13 cellular contexts compared by ENCODE assay signal in genomic region chr13:99386495-99386894, GRCh38.
DNase-seq lines count a peak whose midpoint lies in the region; ATAC-seq and TF ChIP-seq lines count a peak whose summit lies in the region.
"Had no signal": no experiment of that assay in that cellular context is flagged by ENCODE, and none has a peak within 500 bp of the region (broad histone marks: within the 10 kb centered on the region; RNA-seq: fewer than 3 reads in every experiment).

No MANE protein-coding gene starts in this region.

- H3K56ac ChIP-seq in H9 (ENCODE audit: insufficient read length, low read depth, low read length), result no peak overlapping the region

- no peaks in the 10 kb centered on the region for H3K27me3 Mint-ChIP-seq in activated naive CD4-positive, alpha-beta T cell treated with anti-CD3 and anti-CD28 coated beads for 36 hours (ENCODE audit: low read depth)
- no peaks in the 10 kb centered on the region for H3K27me3 Mint-ChIP-seq in H9 (ENCODE audit: low read depth)
- H3K27me3 Mint-ChIP-seq in activated CD8-positive, alpha-beta T cell treated with anti-CD3 and anti-CD28 coated beads for 36 hours, result no peaks in the 10 kb centered on the region
- H3K27me3 Mint-ChIP-seq: natural killer cell treated with Interleukin-12 subunit alpha and Interleukin-12 subunit beta and Interleukin-15 and Interleukin-18, amount 100 ng/mL, for 72 hours had no signal

- peaks cover 2 to 25% of the 10 kb centered on the region in 2 donors for H3K36me3 ChIP-seq in neuronal stem cell (replicated peaks in 1 of 2; ENCODE audit: control insufficient read depth in 2 of 2, insufficient read depth in 2 of 2, low read length in 2 of 2)

- no peaks in the 10 kb centered on the region for H3K79me2 ChIP-seq in H9 (ENCODE audit: insufficient read depth, low read length)

- H3K27me3 ChIP-seq in H9 (ENCODE audit: insufficient read depth, low read length) (no peaks in the 10 kb centered on the region), neuronal stem cell (ENCODE audit: control insufficient read depth in 3 of 3, insufficient read depth in 3 of 3, low read depth in 1 of 3, low read length in 3 of 3) (no peaks in the 10 kb centered on the region)

- no peak overlapping the region for H2AFZ ChIP-seq in H9 (ENCODE audit: low read length)
- H2AFZ ChIP-seq in neuronal stem cell (ENCODE audit: low read length), result no peak overlapping the region

- H3K27ac Mint-ChIP-seq in activated naive CD4-positive, alpha-beta T cell treated with anti-CD3 and anti-CD28 coated beads for 36 hours, result peak overlapping the region; percentile 43
- H3K27ac Mint-ChIP-seq in activated naive CD4-positive, alpha-beta T cell treated with anti-CD3 and anti-CD28 coated beads, Interleukin-2, amount 50 U/mL, for 72 hours, result no peak overlapping the region
- H3K27ac Mint-ChIP-seq in H9, result no peak overlapping the region; a peak in 1 of 7 replicates
- peak overlapping the region; percentile 13 for H3K27ac Mint-ChIP-seq in activated CD8-positive, alpha-beta T cell treated with anti-CD3 and anti-CD28 coated beads for 36 hours

- H3K4me3 ChIP-seq in neuronal stem cell (ENCODE audit: low read length in 2 of 2), result no peak overlapping the region

- no peak for DNase-seq in activated naive CD4-positive, alpha-beta T cell treated with anti-CD3 and anti-CD28 coated beads for 36 hours
- no peak for DNase-seq in activated naive CD4-positive, alpha-beta T cell treated with anti-CD3 and anti-CD28 coated beads, Interleukin-2, amount 50 U/mL, for 72 hours (ENCODE audit: low spot score in 2 of 2)
- DNase-seq in H9, result peak; percentile 37
- no peak for DNase-seq in activated CD8-positive, alpha-beta T cell treated with anti-CD3 and anti-CD28 coated beads for 36 hours
- no peak for DNase-seq in neuronal stem cell (ENCODE audit: low spot score)
- DNase-seq: central memory CD4-positive, alpha-beta T cell; DMS53; KG1; NCI-H446 treated with DMSO at 0.1 percent for 48 hours had no signal

- no peak overlapping the region for H3T11ph ChIP-seq in H9 (ENCODE audit: low read length)

- no peaks in the 10 kb centered on the region for H3K9me3 Mint-ChIP-seq in activated naive CD4-positive, alpha-beta T cell treated with anti-CD3 and anti-CD28 coated beads for 36 hours
- no peaks in the 10 kb centered on the region for H3K9me3 Mint-ChIP-seq in activated naive CD4-positive, alpha-beta T cell treated with anti-CD3 and anti-CD28 coated beads, Interleukin-2, amount 50 U/mL, for 72 hours
- no peaks in the 10 kb centered on the region for H3K9me3 Mint-ChIP-seq in H9
- H3K9me3 Mint-ChIP-seq in activated CD8-positive, alpha-beta T cell treated with anti-CD3 and anti-CD28 coated beads for 36 hours, result no peaks in the 10 kb centered on the region
- H3K9me3 Mint-ChIP-seq: natural killer cell treated with Interleukin-12 subunit alpha and Interleukin-12 subunit beta and Interleukin-15 and Interleukin-18, amount 100 ng/mL, for 72 hours had no signal

- no peak overlapping the region for H2AK5ac ChIP-seq in H9 (ENCODE audit: insufficient read length, low read length)
- H2AK5ac ChIP-seq in neuronal stem cell (ENCODE audit: low read depth, low read length), result no peak overlapping the region

- H3K9me3 ChIP-seq in H9 (ENCODE audit: control insufficient read depth, low read depth, low read length) (no peaks in the 10 kb centered on the region), neuronal stem cell (replicated peaks in 1 of 2; ENCODE audit: control insufficient read depth in 2 of 2, insufficient read depth in 1 of 2, low read depth in 1 of 2, low read length in 2 of 2) (no peaks in the 10 kb centered on the region)

- CTCF ChIA-PET in activated naive CD4-positive, alpha-beta T cell treated with anti-CD3 and anti-CD28 coated beads for 36 hours (lab: Charles Lee), result interaction anchor here (0.7 to 16.7 kb wide), 25 partner anchors 11 to 213 kb away, joined by 3 to 288 read pairs (median 6); partner anchors contain the start of gene GPR183
- CTCF ChIA-PET in activated CD8-positive, alpha-beta T cell treated with anti-CD3 and anti-CD28 coated beads for 36 hours (lab: Charles Lee), result interaction anchor here (0.6 to 19.3 kb wide), 35 partner anchors 9 to 210 kb away, joined by 3 to 395 read pairs (median 8); partner anchors contain the start of genes GPR183 and UBAC2

- H3K4me1 Mint-ChIP-seq in activated naive CD4-positive, alpha-beta T cell treated with anti-CD3 and anti-CD28 coated beads for 36 hours (ENCODE audit: low read depth), result peaks cover 76% of the 10 kb centered on the region
- H3K4me1 Mint-ChIP-seq in H9, result peaks cover 25 to 28% of the 10 kb centered on the region in 2 experiments
- peaks cover 72% of the 10 kb centered on the region for H3K4me1 Mint-ChIP-seq in activated CD8-positive, alpha-beta T cell treated with anti-CD3 and anti-CD28 coated beads for 36 hours (ENCODE audit: low read depth)

- no peak overlapping the region for H3K4ac ChIP-seq in H9 (ENCODE audit: low read depth, low read length)
- no peak overlapping the region for H3K4ac ChIP-seq in neuronal stem cell (ENCODE audit: low read length)

- H3K79me1 ChIP-seq in H9 (ENCODE audit: insufficient read depth, low read depth, low read length, poor library complexity, severe bottlenecking) (no peaks in the 10 kb centered on the region), neuronal stem cell (ENCODE audit: low read depth, low read length) (no peaks in the 10 kb centered on the region)

- H3K14ac ChIP-seq in H9 (ENCODE audit: insufficient read depth, low read length) (no peak overlapping the region), neuronal stem cell (ENCODE audit: low read length) (no peak overlapping the region)

- no peak overlapping the region for H3K4me2 ChIP-seq in H9 (ENCODE audit: insufficient read depth, insufficient read length, low read length)
- H3K4me2 ChIP-seq in neuronal stem cell (ENCODE audit: insufficient read depth, low read length, poor library complexity, severe bottlenecking), result no peak overlapping the region

- H3K9ac ChIP-seq in H9 (ENCODE audit: extremely low read depth, insufficient read length, low read length) (no peak overlapping the region), neuronal stem cell (ENCODE audit: low read depth, low read length, poor library complexity) (no peak overlapping the region)

- H2BK120ac ChIP-seq in H9 (ENCODE audit: low read depth, low read length, poor library complexity, severe bottlenecking) (no peak overlapping the region), neuronal stem cell (ENCODE audit: low read depth, low read length) (no peak overlapping the region)

- H2BK12ac ChIP-seq in H9 (ENCODE audit: insufficient read length, low read depth, low read length) (no peak overlapping the region), neuronal stem cell (ENCODE audit: low read length) (no peak overlapping the region)

- no peaks in the 10 kb centered on the region; the same call in 1 of the 2 replicates for H3K4me1 ChIP-seq in H9 (ENCODE audit: insufficient read depth, low read length)
- peaks cover 0 to 7% of the 10 kb centered on the region in 2 donors for H3K4me1 ChIP-seq in neuronal stem cell (ENCODE audit: control insufficient read depth in 2 of 2, insufficient read depth in 1 of 2, low read depth in 1 of 2, low read length in 2 of 2)

- H4K20me1 ChIP-seq in H9 (ENCODE audit: control insufficient read depth, insufficient read depth, insufficient read length), result no peaks in the 10 kb centered on the region

- H3K23ac ChIP-seq in H9 (ENCODE audit: insufficient read length, low read depth, low read length), result no peak overlapping the region
- H3K23ac ChIP-seq in neuronal stem cell (ENCODE audit: low read depth, low read length, poor library complexity), result no peak overlapping the region

- H2BK5ac ChIP-seq in H9 (ENCODE audit: insufficient read length, low read length) (no peak overlapping the region), neuronal stem cell (ENCODE audit: low read length) (no peak overlapping the region)

- H3K18ac ChIP-seq in H9 (ENCODE audit: insufficient read length, low read depth, low read length) (no peak overlapping the region), neuronal stem cell (ENCODE audit: low read length) (no peak overlapping the region)

- no peak overlapping the region for H4K5ac ChIP-seq in H9 (ENCODE audit: insufficient read length, low read depth, low read length)

- intact Hi-C loops in activated naive CD4-positive, alpha-beta T cell treated with anti-CD3 and anti-CD28 coated beads for 36 hours (cut with micrococcal nuclease), result no loop called here
- intact Hi-C loops in activated CD8-positive, alpha-beta T cell treated with anti-CD3 and anti-CD28 coated beads for 36 hours (cut with micrococcal nuclease), result no loop called here

- no peak for ATAC-seq in activated naive CD4-positive, alpha-beta T cell treated with anti-CD3 and anti-CD28 coated beads, Interleukin-2, amount 50 U/mL, for 72 hours
- ATAC-seq in activated CD8-positive, alpha-beta T cell treated with anti-CD3 and anti-CD28 coated beads for 36 hours, result no peak
- ATAC-seq in HG02884 (IDR thresholded peaks at IDR 0.05; ENCODE audit: unreplicated experiment) (no peak), HG02885 (IDR thresholded peaks at IDR 0.05; ENCODE audit: poor library complexity, unreplicated experiment) (no peak), GM19455 (IDR thresholded peaks at IDR 0.05; ENCODE audit: unreplicated experiment) (no peak)
- ATAC-seq: natural killer cell treated with Interleukin-12 subunit alpha and Interleukin-12 subunit beta and Interleukin-15 and Interleukin-18, amount 100 ng/mL, for 72 hours had no signal

- WGBS in H9 (ENCODE audit: extremely low coverage, insufficient read length, low lambda C conversion rate), result no CpG with 5 or more reads among the region's 10 CpGs
- no CpG with 5 or more reads among the region's 10 CpGs for WGBS in neuronal stem cell (ENCODE audit: extremely low coverage in 2 of 2, insufficient read length in 2 of 2, insufficient replicate concordance in 1 of 2), 2 donors

- POLR2A ChIA-PET in activated CD8-positive, alpha-beta T cell treated with anti-CD3 and anti-CD28 coated beads for 36 hours (lab: Charles Lee), result interaction anchor here (1.1 to 4.7 kb wide), 3 partner anchors 19 to 49 kb away, joined by 4 to 30 read pairs (median 6); no protein-coding TSS in a partner anchor

- H3K27ac ChIP-seq in H9 (ENCODE audit: insufficient read length, low read depth, low read length) (no peak overlapping the region), neuronal stem cell (replicated peaks; ENCODE audit: low read length) (peak overlapping the region; percentile 73)

- H2BK15ac ChIP-seq in H9 (ENCODE audit: low read depth, low read length) (no peak overlapping the region), neuronal stem cell (ENCODE audit: low read length) (no peak overlapping the region)

- no peak for TF ChIP-seq CTCF in H9 (conservative IDR thresholded peaks at IDR 0.05)
- TF ChIP-seq CTCF in activated CD8-positive, alpha-beta T cell treated with anti-CD3 and anti-CD28 coated beads for 36 hours (IDR thresholded peaks at IDR 0.05), result no peak

- no peak overlapping the region for H4K91ac ChIP-seq in H9 (ENCODE audit: insufficient read length, low read depth, low read length)
- no peak overlapping the region for H4K91ac ChIP-seq in neuronal stem cell (ENCODE audit: low read depth, low read length, poor library complexity)

- H3K36me3 Mint-ChIP-seq in activated naive CD4-positive, alpha-beta T cell treated with anti-CD3 and anti-CD28 coated beads for 36 hours (ENCODE audit: low read depth), result peaks cover 18% of the 10 kb centered on the region
- peaks cover 8 to 37% of the 10 kb centered on the region in 2 donors for H3K36me3 Mint-ChIP-seq in activated naive CD4-positive, alpha-beta T cell treated with anti-CD3 and anti-CD28 coated beads, Interleukin-2, amount 50 U/mL, for 72 hours
- peaks cover 0 to 21% (median 20%) of the 10 kb centered on the region in 3 experiments; a peak in 5 of 7 replicates for H3K36me3 Mint-ChIP-seq in H9 (ENCODE audit: insufficient read depth in 1 of 3, low read depth in 3 of 3)
- H3K36me3 Mint-ChIP-seq in activated CD8-positive, alpha-beta T cell treated with anti-CD3 and anti-CD28 coated beads for 36 hours (ENCODE audit: low read depth), result peaks cover 34% of the 10 kb centered on the region
- H3K36me3 Mint-ChIP-seq: natural killer cell treated with Interleukin-12 subunit alpha and Interleukin-12 subunit beta and Interleukin-15 and Interleukin-18, amount 100 ng/mL, for 72 hours had no signal

- no peak overlapping the region for H3K4me3 Mint-ChIP-seq in activated naive CD4-positive, alpha-beta T cell treated with anti-CD3 and anti-CD28 coated beads for 36 hours
- no peak overlapping the region for H3K4me3 Mint-ChIP-seq in H9
- no peak overlapping the region for H3K4me3 Mint-ChIP-seq in activated CD8-positive, alpha-beta T cell treated with anti-CD3 and anti-CD28 coated beads for 36 hours
- H3K4me3 Mint-ChIP-seq: natural killer cell treated with Interleukin-12 subunit alpha and Interleukin-12 subunit beta and Interleukin-15 and Interleukin-18, amount 100 ng/mL, for 72 hours had no signal

- no peak overlapping the region for H2BK20ac ChIP-seq in H9 (ENCODE audit: low read depth, low read length, poor library complexity, severe bottlenecking)

- H3K23me2 ChIP-seq in H9 (ENCODE audit: insufficient read length, low read depth, low read length, poor library complexity, severe bottlenecking), result no peaks in the 10 kb centered on the region

- no peak overlapping the region for H4K8ac ChIP-seq in H9 (replicated peaks; ENCODE audit: insufficient read length, low read depth, low read length)
- no peak overlapping the region for H4K8ac ChIP-seq in neuronal stem cell (ENCODE audit: low read depth, low read length)

Comparison
In these comparisons a context has a peak if more than half of its experiments do, and no peak if none do; other contexts are left out.
1. H3K27ac Mint-ChIP-seq: peak in activated naive CD4-positive, alpha-beta T cell treated with anti-CD3 and anti-CD28 coated beads for 36 hours (single experiment) and activated CD8-positive, alpha-beta T cell treated with anti-CD3 and anti-CD28 coated beads for 36 hours (single experiment); none in activated naive CD4-positive, alpha-beta T cell treated with anti-CD3 and anti-CD28 coated beads, Interleukin-2, amount 50 U/mL, for 72 hours (0 of 2) and H9 (0 of 3).